8 cellular contexts compared by ENCODE assay signal in genomic region chr13:33611016-33611805, GRCh38.
DNase-seq lines count a peak whose midpoint lies in the region; ATAC-seq and TF ChIP-seq lines count a peak whose summit lies in the region.

No MANE protein-coding gene starts in this region.

- DNase-seq in DMS 273 (lab: John Stamatoyannopoulos, UW; ENCODE audit: unreplicated experiment) (peak; percentile 75), T-cell (peak in 2 of 34 experiments; percentile 0 to 1), fibroblast of peridontal ligament (ENCODE audit: extremely low read depth) (peak; percentile 70), omental fat pad (ENCODE audit: low spot score) (no peak), RPMI8226 (no peak), NCI-H524 (lab: John Stamatoyannopoulos, UW) (no peak), EL (no peak)

- H3K4me1 Mint-ChIP-seq in T-cell: peaks cover 31 to 34% (median 33%) of the 10 kb centered on the region in 3 donors

- H3K27ac Mint-ChIP-seq in T-cell: peak overlapping the region; percentile 91 to 95

- peak overlapping the region; percentile 67 to 82 (median 70) for H3K4me3 Mint-ChIP-seq in T-cell

- H3K9me3 Mint-ChIP-seq in T-cell: no peaks in the 10 kb centered on the region

- CTCF ChIA-PET in T-cell (lab: Charles Lee): interaction anchor here in 1 of 2 donors (1.0 kb wide), 1 partner anchor 68 kb away, joined by 4 read pairs; no protein-coding TSS in a partner anchor

- H3K36me3 Mint-ChIP-seq in T-cell: no peaks in the 10 kb centered on the region

- TF ChIP-seq CTCF in omental fat pad (IDR thresholded peaks at IDR 0.05): no peak

- ATAC-seq in T-cell (replicated peaks in 1 of 4) (peak; percentile 16 to 37 (median 20)), omental fat pad (ENCODE audit: low FRiP score) (peak; percentile 54), GM18502 (IDR thresholded peaks at IDR 0.05; ENCODE audit: poor library complexity, unreplicated experiment) (no peak)

- POLR2A ChIA-PET in T-cell (lab: Charles Lee): interaction anchor here in 1 of 2 donors (1.0 kb wide), 1 partner anchor 67 kb away, joined by 3 read pairs; no protein-coding TSS in a partner anchor

- H3K27me3 Mint-ChIP-seq in T-cell: peaks cover 0 to 19% of the 10 kb centered on the region in 2 donors

Comparison
In these comparisons a context has a peak if more than half of its experiments do, and no peak if none do; other contexts are left out.
1. DNase-seq: peak in DMS 273 (single experiment) and fibroblast of peridontal ligament (single experiment); none in omental fat pad (single experiment), RPMI8226 (single experiment), NCI-H524 (0 of 2) and EL (single experiment).